ENCODE assay signal across 24 cellular contexts in the genomic region with DNA sequence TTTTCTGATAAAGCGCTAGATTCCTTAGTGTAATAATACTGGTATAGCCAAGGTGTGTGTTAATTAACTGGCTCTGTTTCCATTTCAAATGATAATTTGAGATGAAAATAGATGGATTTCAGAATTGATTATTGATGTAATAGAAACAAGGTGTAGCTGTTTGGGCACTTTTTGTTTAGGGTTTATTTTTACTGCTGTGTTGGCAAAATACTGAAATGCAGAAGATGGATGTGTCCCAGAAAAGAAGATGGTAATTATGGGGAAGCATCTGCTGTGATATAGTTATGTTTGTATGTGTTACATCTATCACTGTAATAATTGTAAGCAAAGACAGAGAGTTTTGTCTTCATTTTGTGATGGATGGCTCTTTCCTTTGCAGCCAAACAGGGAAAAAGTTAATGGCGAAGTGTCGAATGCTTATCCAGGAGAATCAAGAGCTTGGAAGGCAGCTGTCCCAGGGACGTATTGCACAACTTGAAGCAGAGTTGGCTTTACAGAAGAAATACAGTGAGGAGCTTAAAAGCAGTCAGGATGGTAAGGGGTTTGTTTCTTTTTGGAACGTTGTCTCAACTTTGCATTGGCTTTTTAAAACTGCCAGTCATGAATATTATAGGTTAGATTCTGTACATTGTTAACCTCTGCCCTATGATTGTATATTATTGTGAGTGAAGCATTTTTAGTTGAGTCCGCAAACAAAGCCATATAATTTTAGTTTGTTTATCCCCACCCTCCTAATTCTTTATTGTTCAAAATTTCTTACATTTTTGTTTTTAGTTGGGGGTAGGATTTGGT. TPM values are rescaled to one million over a fixed set of nuclear protein-coding genes. Genes with fewer than 3 reads are reported as not detected.
A peak's percentile ranks its signal among the peaks of the same experiment; 100 is the strongest.
DNase-seq lines count a peak whose midpoint lies in the region; ATAC-seq and TF ChIP-seq lines count a peak whose summit lies in the region.
"Had no signal": no experiment of that assay in that cellular context is flagged by ENCODE, and none has a peak within 500 bp of the region (broad histone marks: within the 10 kb centered on the region; RNA-seq: fewer than 3 reads in every experiment).

No MANE protein-coding gene starts in this region.

- H3K4me1 ChIP-seq in HEK293 (ENCODE audit: control insufficient read depth, insufficient read depth, low read length) (no peaks in the 10 kb centered on the region), upper lobe of left lung (peaks cover 0 to 3% (median 0%) of the 10 kb centered on the region in 4 donors)
- H3K4me1 ChIP-seq: body of pancreas, right atrium auricular region had no signal

- peaks cover 97% of the 10 kb centered on the region for H3K36me3 Mint-ChIP-seq in activated T-cell treated with anti-CD3 and anti-CD28 coated beads, Interleukin-2, amount 50 U/mL, for 24 hours (ENCODE audit: low read depth)
- H3K36me3 Mint-ChIP-seq in activated naive CD8-positive, alpha-beta T cell treated with anti-CD3 and anti-CD28 coated beads, Interleukin-2, amount 50 U/mL, for 24 hours (ENCODE audit: low read depth) = peaks cover 74% of the 10 kb centered on the region
- H3K36me3 Mint-ChIP-seq in progenitor cell of endocrine pancreas (ENCODE audit: insufficient read depth) = peaks cover 39% of the 10 kb centered on the region

- ATAC-seq in activated naive CD8-positive, alpha-beta T cell treated with anti-CD3 and anti-CD28 coated beads, Interleukin-2, amount 50 U/mL, for 24 hours = no peak
- ATAC-seq in upper lobe of left lung (ENCODE audit: low FRiP score in 2 of 2) = no peak
- ATAC-seq: body of pancreas had no signal

- H3K36me3 ChIP-seq in HEK293 (ENCODE audit: control insufficient read depth in 2 of 2, insufficient read depth in 1 of 2, low read length in 2 of 2) = peaks cover 18 to 99% of the 10 kb centered on the region in 2 experiments
- peaks cover 18 to 97% (median 54%) of the 10 kb centered on the region in 4 donors for H3K36me3 ChIP-seq in upper lobe of left lung

- TF ChIP-seq CTCF in HEK293 (tag by site-specific recombination; IDR thresholded peaks at IDR 0.05) = no peak
- no peak for TF ChIP-seq CTCF in progenitor cell of endocrine pancreas (IDR thresholded peaks at IDR 0.05; ENCODE audit: unreplicated experiment)
- TF ChIP-seq CTCF in upper lobe of left lung (IDR thresholded peaks at IDR 0.05) = no peak

- H3K9me3 ChIP-seq in HEK293 (ENCODE audit: control insufficient read depth, insufficient read depth, low read depth, low read length) (no peaks in the 10 kb centered on the region), upper lobe of left lung (no peaks in the 10 kb centered on the region)
- H3K9me3 ChIP-seq: body of pancreas, esophagus muscularis mucosa, gastrocnemius medialis, right atrium auricular region had no signal

- no peaks in the 10 kb centered on the region for H3K9me3 Mint-ChIP-seq in activated T-cell treated with anti-CD3 and anti-CD28 coated beads, Interleukin-2, amount 50 U/mL, for 24 hours
- no peaks in the 10 kb centered on the region for H3K9me3 Mint-ChIP-seq in activated naive CD8-positive, alpha-beta T cell treated with anti-CD3 and anti-CD28 coated beads, Interleukin-2, amount 50 U/mL, for 24 hours
- no peaks in the 10 kb centered on the region for H3K9me3 Mint-ChIP-seq in progenitor cell of endocrine pancreas (ENCODE audit: low read depth)

- no peaks in the 10 kb centered on the region for H3K27me3 Mint-ChIP-seq in activated T-cell treated with anti-CD3 and anti-CD28 coated beads, Interleukin-2, amount 50 U/mL, for 24 hours
- no peaks in the 10 kb centered on the region for H3K27me3 Mint-ChIP-seq in activated naive CD8-positive, alpha-beta T cell treated with anti-CD3 and anti-CD28 coated beads, Interleukin-2, amount 50 U/mL, for 24 hours
- no peaks in the 10 kb centered on the region for H3K27me3 Mint-ChIP-seq in progenitor cell of endocrine pancreas

- H3K4me3 ChIP-seq in HEK293 (ENCODE audit: low read depth, low read length) = no peak overlapping the region
- H3K4me3 ChIP-seq in upper lobe of left lung = no peak overlapping the region
- H3K4me3 ChIP-seq: body of pancreas, esophagus muscularis mucosa, gastrocnemius medialis, GM23248, lung, right atrium auricular region had no signal

- H3K27ac ChIP-seq in HEK293 (ENCODE audit: extremely low read depth, low read depth, low read length) (no peak overlapping the region), upper lobe of left lung (no peak overlapping the region)
- H3K27ac ChIP-seq: body of pancreas, esophagus muscularis mucosa, GM23248, right atrium auricular region had no signal

- CTCF ChIA-PET in HEK293 (lab: Yijun Ruan, JAX) = no interaction called here

- peak overlapping the region; percentile 78 for H3K27ac Mint-ChIP-seq in activated T-cell treated with anti-CD3 and anti-CD28 coated beads, Interleukin-2, amount 50 U/mL, for 24 hours
- peak overlapping the region; percentile 53 for H3K27ac Mint-ChIP-seq in activated naive CD8-positive, alpha-beta T cell treated with anti-CD3 and anti-CD28 coated beads, Interleukin-2, amount 50 U/mL, for 24 hours
- peak overlapping the region; percentile 69 for H3K27ac Mint-ChIP-seq in progenitor cell of endocrine pancreas

- TF ChIP-seq POLR2A in upper lobe of left lung (IDR thresholded peaks at IDR 0.05) = no peak

- no peak for DNase-seq in activated T-cell treated with anti-CD3 and anti-CD28 coated beads, Interleukin-2, amount 50 U/mL, for 24 hours
- DNase-seq in activated T-cell treated with anti-CD3 and anti-CD28 coated beads for 4 hours (no peak), progenitor cell of endocrine pancreas (ENCODE audit: low spot score, unreplicated experiment) (no peak), NCI-H774 (lab: John Stamatoyannopoulos, UW) (no peak), upper lobe of left lung (no peak), anterior cingulate cortex (lab: John Stamatoyannopoulos, UW) (no peak)
- DNase-seq in activated naive CD8-positive, alpha-beta T cell treated with anti-CD3 and anti-CD28 coated beads, Interleukin-2, amount 50 U/mL, for 24 hours = no peak
- DNase-seq: activated naive CD4-positive, alpha-beta T cell; body of pancreas; C1 segment of cervical spinal cord; DMS 273 treated with DMSO at 0.1 percent for 48 hours; effector memory CD4-positive, alpha-beta T cell; gastrocnemius medialis; GM23248; NCI-H1092; NCI-H2029 treated with DMSO at 0.1 percent for 48 hours; NCI-H446 treated with DMSO at 0.1 percent for 48 hours; SHP77 treated with DMSO at 0.1 percent for 48 hours; substantia nigra had no signal

- no peak for TF ChIP-seq EP300 in upper lobe of left lung (IDR thresholded peaks at IDR 0.05)

- peaks cover 16% of the 10 kb centered on the region for H3K4me1 Mint-ChIP-seq in activated T-cell treated with anti-CD3 and anti-CD28 coated beads, Interleukin-2, amount 50 U/mL, for 24 hours (ENCODE audit: low read depth)
- peaks cover 6% of the 10 kb centered on the region for H3K4me1 Mint-ChIP-seq in activated naive CD8-positive, alpha-beta T cell treated with anti-CD3 and anti-CD28 coated beads, Interleukin-2, amount 50 U/mL, for 24 hours
- no peaks in the 10 kb centered on the region for H3K4me1 Mint-ChIP-seq in progenitor cell of endocrine pancreas (ENCODE audit: low read depth)

- H3K4me3 Mint-ChIP-seq in activated T-cell treated with anti-CD3 and anti-CD28 coated beads, Interleukin-2, amount 50 U/mL, for 24 hours = no peak overlapping the region
- H3K4me3 Mint-ChIP-seq in activated naive CD8-positive, alpha-beta T cell treated with anti-CD3 and anti-CD28 coated beads, Interleukin-2, amount 50 U/mL, for 24 hours = no peak overlapping the region
- no peak overlapping the region for H3K4me3 Mint-ChIP-seq in progenitor cell of endocrine pancreas (ENCODE audit: low read depth)

- POLR2A ChIA-PET in HEK293 (lab: Yijun Ruan, JAX) = no interaction called here

- 67 to 71% methylated on average over 6 of the region's 6 CpGs for WGBS in upper lobe of left lung, 2 donors

- no peaks in the 10 kb centered on the region for H3K27me3 ChIP-seq in upper lobe of left lung
- H3K27me3 ChIP-seq: body of pancreas, esophagus muscularis mucosa, gastrocnemius medialis, right atrium auricular region had no signal

TF ChIP-seq in HEK293, 187 proteins besides CTCF, POLR2A, EP300 and RAD21:
- TF ChIP-seq SP7 (tag by site-specific recombination; IDR thresholded peaks at IDR 0.05) = peak; percentile 52; the same call in 1 of the 2 replicates
- no peak for TF ChIP-seq ZSCAN16 (tag by site-specific recombination; IDR thresholded peaks at IDR 0.05)

RNA-seq across cellular contexts. Expression of gene ACAT2, which starts 8.6 kb away (rescaled TPM):
- total RNA-seq in progenitor cell of endocrine pancreas = 85.1 and 103 TPM in 2 replicates
- 10 to 100 TPM in 4 of 6 donors, 1 to 10 TPM in 2; 5.2 to 62.5 (median 30.5) TPM for total RNA-seq in upper lobe of left lung

RNA-seq across cellular contexts. Expression of gene WTAP, which starts 26.0 kb away (rescaled TPM):
- total RNA-seq in progenitor cell of endocrine pancreas = 126 and 131 TPM in 2 replicates
- 100 to 1,000 TPM in 2 of 6 donors, 10 to 100 TPM in 4; 67.0 to 123 (median 90.6) TPM for total RNA-seq in upper lobe of left lung

RNA-seq across cellular contexts. Expression of gene TCP1, which starts 36.1 kb away (rescaled TPM):
- total RNA-seq in progenitor cell of endocrine pancreas (218 and 229 TPM in 2 replicates), upper lobe of left lung (100 to 1,000 TPM in 3 of 6 donors, 10 to 100 TPM in 3; 43.0 to 128 (median 95.2) TPM)

RNA-seq across cellular contexts. Expression of gene MRPL18, which starts 37.0 kb away (rescaled TPM):
- total RNA-seq in progenitor cell of endocrine pancreas (45.0 and 45.2 TPM in 2 replicates), upper lobe of left lung (10 to 100 TPM; 18.9 to 61.5 (median 58.7) TPM)

RNA-seq across cellular contexts. Expression of gene PNLDC1, which starts 46.8 kb away (rescaled TPM):
- total RNA-seq in progenitor cell of endocrine pancreas = not detected in 2 replicates
- total RNA-seq in upper lobe of left lung = 1 to 10 TPM in 1 of 6 donors, under 1 TPM in 1, not detected in 4; 0.37 to 1.0 TPM
- total RNA-seq: gastrocnemius medialis, GM23248, osteocyte had no signal
